ENCODE assay signal across 10 cellular contexts in genomic region chr17:48162946-48163506, GRCh38. TPM values are rescaled to one million over a fixed set of nuclear protein-coding genes. Genes with fewer than 3 reads are reported as not detected.
DNase-seq lines count a peak whose midpoint lies in the region; ATAC-seq and TF ChIP-seq lines count a peak whose summit lies in the region.
"Had no signal": no experiment of that assay in that cellular context is flagged by ENCODE, and none has a peak within 500 bp of the region (broad histone marks: within the 10 kb centered on the region; RNA-seq: fewer than 3 reads in every experiment).

No MANE protein-coding gene starts in this region.

- CTCF ChIA-PET in CD8-positive, alpha-beta T cell (lab: Charles Lee) = no interaction called here

- H3K27ac ChIP-seq in CD8-positive, alpha-beta T cell (ENCODE audit: low read depth, low read length) = no peak overlapping the region
- H3K27ac ChIP-seq in GM23338 (ENCODE audit: low read depth) = no peak overlapping the region
- peak overlapping the region; percentile 77; the same call in 1 of the 2 replicates for H3K27ac ChIP-seq in SK-N-MC
- peak overlapping the region; percentile 84 to 94 for H3K27ac ChIP-seq in liver (ENCODE audit: low read depth in 1 of 2, low read length in 2 of 2)

- no peak overlapping the region for H3K4me3 ChIP-seq in CD8-positive, alpha-beta T cell (ENCODE audit: low read depth, low read length)
- no peak overlapping the region for H3K4me3 ChIP-seq in GM23338
- H3K4me3 ChIP-seq in SK-N-MC = peak overlapping the region; percentile 73
- peak overlapping the region; percentile 24 to 54 (median 51) for H3K4me3 ChIP-seq in liver (ENCODE audit: low read depth in 1 of 3, low read length in 3 of 3)

- H3K27ac Mint-ChIP-seq in CD8-positive, alpha-beta T cell = peak overlapping the region; percentile 32
- H3K27ac Mint-ChIP-seq in GM23338 = no peak overlapping the region
- H3K27ac Mint-ChIP-seq: activated CD4-positive, alpha-beta T cell treated with anti-CD3 and anti-CD28 coated beads, Interleukin-2, amount 10 ng/mL, durations not matched to agents 7 days and 5 days had no signal

- H4K20me1 ChIP-seq in GM23338 (replicated peaks; ENCODE audit: insufficient read depth) = no peaks in the 10 kb centered on the region

- intact Hi-C loops in CD8-positive, alpha-beta T cell (cut with DNase I, micrococcal nuclease) = no loop called here

- H3K4me1 ChIP-seq in CD8-positive, alpha-beta T cell (ENCODE audit: insufficient read depth, low read length) = no peaks in the 10 kb centered on the region
- H3K4me1 ChIP-seq in GM23338 (ENCODE audit: insufficient read depth) (peaks cover 50% of the 10 kb centered on the region), liver (ENCODE audit: control insufficient read depth in 4 of 4, insufficient read depth in 4 of 4, low read length in 3 of 4) (peaks cover 5 to 41% (median 10%) of the 10 kb centered on the region in 4 donors)

- H3K79me2 ChIP-seq in GM23338 (replicated peaks; ENCODE audit: insufficient read depth) = no peaks in the 10 kb centered on the region

- no peaks in the 10 kb centered on the region for H3K9me3 Mint-ChIP-seq in CD8-positive, alpha-beta T cell
- H3K9me3 Mint-ChIP-seq in GM23338 = peaks cover 4% of the 10 kb centered on the region; the same call in 2 of the 3 replicates
- H3K9me3 Mint-ChIP-seq: activated CD4-positive, alpha-beta T cell treated with anti-CD3 and anti-CD28 coated beads, Interleukin-2, amount 10 ng/mL, durations not matched to agents 7 days and 5 days had no signal

- H2AFZ ChIP-seq in GM23338 = no peak overlapping the region

- H3K9me3 ChIP-seq in CD8-positive, alpha-beta T cell (ENCODE audit: low read length) = no peaks in the 10 kb centered on the region
- H3K9me3 ChIP-seq in SK-N-MC (ENCODE audit: low read depth, low read length) (no peaks in the 10 kb centered on the region), liver (ENCODE audit: control insufficient read depth in 4 of 4, low read length in 3 of 4) (no peaks in the 10 kb centered on the region)

- DNase-seq in CD8-positive, alpha-beta T cell = no peak
- DNase-seq in GM23338 (ENCODE audit: low spot score) = no peak
- peak; percentile 79 for DNase-seq in SK-N-MC (ENCODE audit: low read depth, low spot score)
- DNase-seq in UCSD-AML1 (lab: John Stamatoyannopoulos, UW; ENCODE audit: unreplicated experiment) = no peak
- DNase-seq: activated CD4-positive, alpha-beta T cell treated with anti-CD3 and anti-CD28 coated beads, Interleukin-2, amount 10 ng/mL, durations not matched to agents 7 days and 5 days; Right ventricle myocardium superior had no signal

- H3K4me2 ChIP-seq in GM23338 = peak overlapping the region; percentile 55

- no peaks in the 10 kb centered on the region for H3K27me3 Mint-ChIP-seq in CD8-positive, alpha-beta T cell (ENCODE audit: low read depth)
- peaks cover 52% of the 10 kb centered on the region for H3K27me3 Mint-ChIP-seq in GM23338 (ENCODE audit: insufficient read depth, low read depth, poor library complexity)
- H3K27me3 Mint-ChIP-seq: activated CD4-positive, alpha-beta T cell treated with anti-CD3 and anti-CD28 coated beads, Interleukin-2, amount 10 ng/mL, durations not matched to agents 7 days and 5 days had no signal

- H3K9ac ChIP-seq in SK-N-MC (ENCODE audit: insufficient read length) (peak overlapping the region; percentile 30), liver (ENCODE audit: low read depth in 1 of 2, low read length in 2 of 2) (peak overlapping the region; percentile 77 to 78)

- 26% methylated on average over 5 of the region's 5 CpGs for WGBS in liver

- TF ChIP-seq CTCF in CD8-positive, alpha-beta T cell (IDR thresholded peaks at IDR 0.05) = no peak
- TF ChIP-seq CTCF in GM23338 (conservative IDR thresholded peaks at IDR 0.05; ENCODE audit: low read depth in 2 of 2) = no peak
- no peak for TF ChIP-seq CTCF in liver (IDR thresholded peaks at IDR 0.05; ENCODE audit: low read depth, low read length, missing input control)

- POLR2A ChIA-PET in CD8-positive, alpha-beta T cell (lab: Charles Lee) = no interaction called here

- peaks cover 35% of the 10 kb centered on the region for H3K36me3 ChIP-seq in CD8-positive, alpha-beta T cell (ENCODE audit: insufficient read depth, low read length)
- H3K36me3 ChIP-seq in GM23338 (ENCODE audit: insufficient read depth) = no peaks in the 10 kb centered on the region
- H3K36me3 ChIP-seq in SK-N-MC (ENCODE audit: insufficient read depth, low read length) = no peaks in the 10 kb centered on the region
- no peaks in the 10 kb centered on the region for H3K36me3 ChIP-seq in liver (ENCODE audit: control insufficient read depth in 4 of 4, insufficient read depth in 3 of 4, low read depth in 1 of 4, low read length in 3 of 4)

- TF ChIP-seq RAD21 in liver (IDR thresholded peaks at IDR 0.05) = no peak

- H3F3A ChIP-seq in GM23338 (replicated peaks; ENCODE audit: low read depth) = peaks cover 9% of the 10 kb centered on the region

- H3K4me1 Mint-ChIP-seq in CD8-positive, alpha-beta T cell (ENCODE audit: low read depth) = peaks cover 7% of the 10 kb centered on the region
- peaks cover 49% of the 10 kb centered on the region for H3K4me1 Mint-ChIP-seq in GM23338

- peaks cover 76% of the 10 kb centered on the region for H3K36me3 Mint-ChIP-seq in CD8-positive, alpha-beta T cell
- no peaks in the 10 kb centered on the region for H3K36me3 Mint-ChIP-seq in GM23338 (ENCODE audit: low read depth)

- no peaks in the 10 kb centered on the region for H3K27me3 ChIP-seq in CD8-positive, alpha-beta T cell (ENCODE audit: insufficient read depth, low read length)
- H3K27me3 ChIP-seq in GM23338 (ENCODE audit: insufficient read depth) (peaks cover 17% of the 10 kb centered on the region), liver (ENCODE audit: control insufficient read depth in 4 of 4, insufficient read depth in 4 of 4, low read length in 3 of 4) (no peaks in the 10 kb centered on the region)

- no peak for ATAC-seq in CD8-positive, alpha-beta T cell
- no peak for ATAC-seq in GM23338
- ATAC-seq in GM21619 (IDR thresholded peaks at IDR 0.05; ENCODE audit: unreplicated experiment) = no peak
- ATAC-seq in GM18511 (IDR thresholded peaks at IDR 0.05; ENCODE audit: unreplicated experiment) = no peak
- no peak for ATAC-seq in GM19397 (IDR thresholded peaks at IDR 0.05; ENCODE audit: unreplicated experiment)

- H3K9me2 ChIP-seq in GM23338 (ENCODE audit: insufficient read depth) = no peaks in the 10 kb centered on the region

- no peak overlapping the region for H3K4me3 Mint-ChIP-seq in CD8-positive, alpha-beta T cell
- no peak overlapping the region for H3K4me3 Mint-ChIP-seq in GM23338
- H3K4me3 Mint-ChIP-seq: activated CD4-positive, alpha-beta T cell treated with anti-CD3 and anti-CD28 coated beads, Interleukin-2, amount 10 ng/mL, durations not matched to agents 7 days and 5 days had no signal

TF ChIP-seq in GM23338, 12 proteins besides CTCF, POLR2A, EP300 and RAD21:
- TF ChIP-seq EZH2 (IDR thresholded peaks at IDR 0.05; ENCODE audit: low read depth, unreplicated experiment) (no peak), POLR2AphosphoS5 (IDR thresholded peaks at IDR 0.05; ENCODE audit: low read depth) (no peak)

TF ChIP-seq in liver, 16 proteins besides CTCF, POLR2A, EP300 and RAD21 (continues in another document):
- TF ChIP-seq TAF1 (conservative IDR thresholded peaks at IDR 0.05) = no peak
- TF ChIP-seq YY1 (IDR thresholded peaks at IDR 0.05) = no peak
- no peak for TF ChIP-seq EGR1 (IDR thresholded peaks at IDR 0.05; ENCODE audit: low read depth in 2 of 2)
- peak; percentile 53 to 81 for TF ChIP-seq JUND (IDR thresholded peaks at IDR 0.05)
- no peak for TF ChIP-seq MAX (IDR thresholded peaks at IDR 0.05)
- TF ChIP-seq, protein P1, sequence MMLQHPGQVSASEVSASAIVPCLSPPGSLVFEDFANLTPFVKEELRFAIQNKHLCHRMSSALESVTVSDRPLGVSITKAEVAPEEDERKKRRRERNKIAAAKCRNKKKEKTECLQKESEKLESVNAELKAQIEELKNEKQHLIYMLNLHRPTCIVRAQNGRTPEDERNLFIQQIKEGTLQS (IDR thresholded peaks at IDR 0.05) = peak; percentile 42
- peak; percentile 40 for TF ChIP-seq HNF4G (IDR thresholded peaks at IDR 0.05)
- peak; percentile 27 for TF ChIP-seq FOXA2 (IDR thresholded peaks at IDR 0.05)
- peak; percentile 74 to 84 for TF ChIP-seq HNF4A (conservative IDR thresholded peaks at IDR 0.05)
- no peak for TF ChIP-seq REST (IDR thresholded peaks at IDR 0.05)
- peak; percentile 62 for TF ChIP-seq FOXA1 (IDR thresholded peaks at IDR 0.05)

RNA-seq across cellular contexts. Expression of gene SNX11, which starts 55.5 kb away (rescaled TPM):
- 10 to 100 TPM; 15.3 to 16.3 TPM for total RNA-seq in CD8-positive, alpha-beta T cell
- 13.7 and 16.3 TPM in 2 replicates for total RNA-seq in GM23338 (2014; rRNA removed; shearing (Covaris generic))
- polyA plus RNA-seq in GM23338 (2016; fragmentation: Nextera tagmentation; extraction: Ambion mirVana) = 7.9 and 8.0 TPM in 2 replicates
- 10 to 100 TPM in 1 of 2 donors, 1 to 10 TPM in 1; 7.9 to 11.4 TPM for total RNA-seq in liver
- polyA plus RNA-seq in liver = 1 to 10 TPM; 6.4 to 9.1 TPM

Comparison
In these comparisons a context has a peak if more than half of its experiments do, and no peak if none do; other contexts are left out.
1. H3K27ac ChIP-seq: peak in SK-N-MC (single experiment) and liver (2 of 2); none in CD8-positive, alpha-beta T cell (single experiment) and GM23338 (single experiment).
2. H3K4me3 ChIP-seq: peak in SK-N-MC (single experiment) and liver (3 of 3); none in CD8-positive, alpha-beta T cell (single experiment) and GM23338 (single experiment).